In the genomic region with DNA sequence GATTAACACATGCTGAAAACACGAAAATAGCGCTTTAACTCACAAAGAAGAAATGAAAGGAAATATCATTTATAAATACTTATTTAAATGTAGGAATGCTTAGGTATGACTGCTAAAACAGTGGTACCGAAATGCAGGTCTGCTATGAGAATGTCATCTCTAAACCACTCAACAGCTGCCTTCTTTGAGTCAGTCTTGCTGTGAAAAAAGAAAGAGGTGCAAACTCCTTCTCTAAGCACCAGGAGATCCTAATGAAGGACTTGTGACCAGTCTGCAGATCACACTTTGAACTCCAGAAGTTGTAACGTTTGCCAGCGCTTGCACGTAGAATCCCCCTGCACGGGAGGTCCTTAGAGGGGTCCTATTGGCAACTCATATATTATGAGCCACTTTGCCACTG, we compare ENCODE assay signal across 26 cellular contexts.
"Had no signal": no experiment of that assay in that cellular context is flagged by ENCODE, and none has a peak within 500 bp of the region (broad histone marks: within the 10 kb centered on the region; RNA-seq: fewer than 3 reads in every experiment).

No MANE protein-coding gene starts in this region.

- H3K27ac ChIP-seq: ascending aorta, cardiac muscle cell, Peyer's patch had no signal

- H3K4me3 ChIP-seq: ascending aorta, cardiac muscle cell, MG63, Peyer's patch had no signal

- H3K27me3 ChIP-seq: ascending aorta, cardiac muscle cell, MG63, Peyer's patch had no signal

- DNase-seq: activated CD4-positive, alpha-beta T cell treated with anti-CD3 and anti-CD28 coated beads for 4 hours; activated CD8-positive, alpha-beta memory T cell treated with anti-CD3 and anti-CD28 coated beads, Interleukin-2, amount 50 U/mL, for 48 hours; activated CD8-positive, alpha-beta T cell treated with anti-CD3 and anti-CD28 coated beads, Interleukin-2, amount 10 ng/mL, durations not matched to agents 7 days and 5 days; activated effector memory CD4-positive, alpha-beta T cell treated with Interleukin-2 at 50 U/mL for 16 hours; activated naive CD4-positive, alpha-beta T cell; activated T-cell treated with anti-CD3 and anti-CD28 coated beads, Interleukin-2, amount 50 U/mL, for 1 hour; amniotic stem cell; KG1; MG63; MV-4-11; NCI-H1092 treated with DMSO at 0.1 percent for 48 hours; NCI-H1417 treated with DMSO at 0.1 percent for 48 hours; NCI-H1694; NCI-H2029; NCI-H2107; NCI-H2171 treated with DMSO at 0.1 percent for 48 hours; NCI-H226; NCI-H526; NCI-H774; NK-92 treated with Interleukin-12 subunit alpha and Interleukin-12 subunit beta, amount 100 ng/mL, for 24 hours; OCI-M1; Peyer's patch; SHP77 treated with DMSO at 0.1 percent for 48 hours had no signal

- ATAC-seq: activated CD4-positive, CD25-positive, alpha-beta regulatory T cell treated with anti-CD3 and anti-CD28 coated beads, Interleukin-2, amount 50 U/mL, for 24 hours; activated CD8-positive, alpha-beta T cell treated with anti-CD3 and anti-CD28 coated beads, Interleukin-2, amount 10 ng/mL, durations not matched to agents 7 days and 5 days had no signal

- H3K9me3 ChIP-seq: ascending aorta, MG63, Peyer's patch had no signal

- H3K36me3 ChIP-seq: ascending aorta, cardiac muscle cell, Peyer's patch had no signal
